In genomic region chr2:172919732-172920131, GRCh38 we compare ENCODE assay signal across 1 cellular context.
TF ChIP-seq lines count a peak whose summit lies in the region.

No MANE protein-coding gene starts in this region.

TF ChIP-seq in GM23338, 12 proteins besides CTCF, POLR2A, EP300 and RAD21 (continued from another document):
- no peak for TF ChIP-seq REST (IDR thresholded peaks at IDR 0.05; ENCODE audit: unreplicated experiment)
- no peak for TF ChIP-seq ETS1 (IDR thresholded peaks at IDR 0.05)
- TF ChIP-seq ZNF331 (CRISPR knock-in tag; IDR thresholded peaks at IDR 0.05; ENCODE audit: low read depth), result no peak
